ENCODE assay signal across 8 cellular contexts in genomic region chr6:10719386-10720228, GRCh38. TPM values are rescaled to one million over a fixed set of nuclear protein-coding genes. Genes with fewer than 3 reads are reported as not detected.
A peak's percentile ranks its signal among the peaks of the same experiment; 100 is the strongest.
DNase-seq lines count a peak whose midpoint lies in the region; ATAC-seq and TF ChIP-seq lines count a peak whose summit lies in the region.

No MANE protein-coding gene starts in this region.

- peak overlapping the region; percentile 59 to 62 for H3K4me3 ChIP-seq in foreskin fibroblast (ENCODE audit: low read depth in 1 of 2, low read length in 2 of 2)
- H3K4me3 ChIP-seq in spleen, result peak overlapping the region; percentile 41 to 67 (median 54)

- CTCF ChIA-PET in activated CD4-positive, alpha-beta memory T cell treated with anti-CD3 and anti-CD28 coated beads, Interleukin-2, amount 10 ng/mL, durations not matched to agents 7 days and 5 days (lab: Charles Lee), result interaction anchor here (0.8 to 3.4 kb wide), 5 partner anchors 12 to 40 kb away, joined by 3 to 12 read pairs (median 3); partner anchors contain the start of genes C6orf52 and PAK1IP1

- H3K36me3 Mint-ChIP-seq in activated CD4-positive, alpha-beta memory T cell treated with anti-CD3 and anti-CD28 coated beads, Interleukin-2, amount 10 ng/mL, durations not matched to agents 7 days and 5 days (ENCODE audit: low read depth), result peaks cover 17% of the 10 kb centered on the region

- TF ChIP-seq CTCF in foreskin fibroblast (IDR thresholded peaks at IDR 0.05; ENCODE audit: low read depth, low read length), result no peak
- TF ChIP-seq CTCF in spleen (IDR thresholded peaks at IDR 0.05 in 8 of 11, conservative IDR thresholded peaks at IDR 0.05 in 3 of 11), result no peak

- peaks cover 0 to under 1% (median 0%) of the 10 kb centered on the region in 6 donors for H3K36me3 ChIP-seq in spleen

- DNase-seq in SIG-M5 treated with dmso at 0.1 percent for 504 hours (lab: John Stamatoyannopoulos, UW; ENCODE audit: unreplicated experiment) (peak; percentile 12), SIG-M5 (lab: John Stamatoyannopoulos, UW) (no peak), foreskin fibroblast (peak in 1 of 2 donors; percentile 40), spleen (no peak), GM19240 (ENCODE audit: insufficient read length, low spot score) (no peak), medulla oblongata (ENCODE audit: extremely low spot score) (no peak)
- peak; percentile 59 for DNase-seq in activated CD4-positive, alpha-beta memory T cell treated with anti-CD3 and anti-CD28 coated beads, Interleukin-2, amount 10 ng/mL, durations not matched to agents 7 days and 5 days

- H3K4me3 Mint-ChIP-seq in activated CD4-positive, alpha-beta memory T cell treated with anti-CD3 and anti-CD28 coated beads, Interleukin-2, amount 10 ng/mL, durations not matched to agents 7 days and 5 days, result peak overlapping the region; percentile 95

- intact Hi-C loops in spleen (cut with DNase I; ENCODE audit: low total_unique reads), result no loop called here

- H3K4me1 ChIP-seq in spleen, result peaks cover 11 to 49% (median 30%) of the 10 kb centered on the region in 6 donors

- POLR2A ChIA-PET in activated CD4-positive, alpha-beta memory T cell treated with anti-CD3 and anti-CD28 coated beads, Interleukin-2, amount 10 ng/mL, durations not matched to agents 7 days and 5 days (lab: Charles Lee), result interaction anchor here (0.7 to 5.5 kb wide), 14 partner anchors 9 to 503 kb away, joined by 3 to 86 read pairs (median 4); partner anchors contain the start of genes C6orf52, MAK, PAK1IP1 and TMEM14B

- 44 to 64% (median 49%) methylated on average over 16 to 25 of the region's 25 CpGs for WGBS in spleen, 5 donors

- H3K27me3 Mint-ChIP-seq in activated CD4-positive, alpha-beta memory T cell treated with anti-CD3 and anti-CD28 coated beads, Interleukin-2, amount 10 ng/mL, durations not matched to agents 7 days and 5 days, result no peaks in the 10 kb centered on the region

- no peak for TF ChIP-seq POLR2A in spleen (IDR thresholded peaks at IDR 0.05)

- H3K9me3 Mint-ChIP-seq in activated CD4-positive, alpha-beta memory T cell treated with anti-CD3 and anti-CD28 coated beads, Interleukin-2, amount 10 ng/mL, durations not matched to agents 7 days and 5 days, result peaks cover 7% of the 10 kb centered on the region

- no peak for ATAC-seq in HG03097 (IDR thresholded peaks at IDR 0.05; ENCODE audit: low FRiP score, unreplicated experiment)

- H3K4me1 Mint-ChIP-seq in activated CD4-positive, alpha-beta memory T cell treated with anti-CD3 and anti-CD28 coated beads, Interleukin-2, amount 10 ng/mL, durations not matched to agents 7 days and 5 days, result peaks cover 43% of the 10 kb centered on the region

- H3K27ac Mint-ChIP-seq in activated CD4-positive, alpha-beta memory T cell treated with anti-CD3 and anti-CD28 coated beads, Interleukin-2, amount 10 ng/mL, durations not matched to agents 7 days and 5 days, result peak overlapping the region; percentile 82

- H3K9me3 ChIP-seq in spleen, result peaks cover 0 to 25% (median 14%) of the 10 kb centered on the region in 8 donors

- H3K27me3 ChIP-seq in spleen (replicated peaks in 1 of 7), result no peaks in the 10 kb centered on the region

- peak overlapping the region; percentile 51 to 94 (median 90) for H3K27ac ChIP-seq in spleen

RNA-seq across cellular contexts. Expression of gene TMEM14C, which starts 3.3 kb away (rescaled TPM):
- total RNA-seq in activated CD4-positive, alpha-beta memory T cell treated with anti-CD3 and anti-CD28 coated beads, Interleukin-2, amount 10 ng/mL, durations not matched to agents 7 days and 5 days, result 10 to 100 TPM; 42.4 to 46.5 TPM
- 10 to 100 TPM; 40.7 to 92.6 (median 60.7) TPM for total RNA-seq in spleen
- polyA plus RNA-seq in spleen, result 100 to 1,000 TPM in 1 of 3 donors, 10 to 100 TPM in 2; 69.5 to 115 (median 87.5) TPM

RNA-seq across cellular contexts. Expression of gene PAK1IP1, which starts 24.8 kb away (rescaled TPM):
- 10 to 100 TPM; 10.1 to 10.9 TPM for total RNA-seq in activated CD4-positive, alpha-beta memory T cell treated with anti-CD3 and anti-CD28 coated beads, Interleukin-2, amount 10 ng/mL, durations not matched to agents 7 days and 5 days
- 10 to 100 TPM in 4 of 7 donors, 1 to 10 TPM in 3; 7.3 to 13.6 (median 10.8) TPM for total RNA-seq in spleen
- 10 to 100 TPM in 2 of 3 donors, 1 to 10 TPM in 1; 8.4 to 14.7 (median 11.4) TPM for polyA plus RNA-seq in spleen

RNA-seq across cellular contexts. Expression of gene C6orf52, which starts 25.2 kb away (rescaled TPM):
- total RNA-seq in activated CD4-positive, alpha-beta memory T cell treated with anti-CD3 and anti-CD28 coated beads, Interleukin-2, amount 10 ng/mL, durations not matched to agents 7 days and 5 days, result 1 to 10 TPM in 1 of 2 experiments, under 1 TPM in 1; 0.88 to 1.6 TPM
- 1 to 10 TPM in 2 of 7 donors, under 1 TPM in 1, not detected in 4; 0.50 to 1.5 (median 1.1) TPM for total RNA-seq in spleen
- polyA plus RNA-seq in spleen, result under 1 TPM; 0.42 to 0.96 (median 0.64) TPM

RNA-seq across cellular contexts. Expression of gene TMEM14B, which starts 28.0 kb away (rescaled TPM):
- 10 to 100 TPM; 81.5 to 83.6 TPM for total RNA-seq in activated CD4-positive, alpha-beta memory T cell treated with anti-CD3 and anti-CD28 coated beads, Interleukin-2, amount 10 ng/mL, durations not matched to agents 7 days and 5 days
- total RNA-seq in spleen, result 10 to 100 TPM; 49.7 to 63.0 (median 57.9) TPM
- 10 to 100 TPM; 67.4 to 83.5 (median 69.4) TPM for polyA plus RNA-seq in spleen

Comparison
In these comparisons a context has a peak if more than half of its experiments do, and no peak if none do; other contexts are left out.
1. DNase-seq: peak in SIG-M5 treated with dmso at 0.1 percent for 504 hours (single experiment) and activated CD4-positive, alpha-beta memory T cell treated with anti-CD3 and anti-CD28 coated beads, Interleukin-2, amount 10 ng/mL, durations not matched to agents 7 days and 5 days (single experiment); none in SIG-M5 (single experiment), spleen (single experiment), GM19240 (single experiment) and medulla oblongata (single experiment).